8 cellular contexts compared by ENCODE assay signal in genomic region chr22:28441720-28442263, GRCh38.
DNase-seq lines count a peak whose midpoint lies in the region; ATAC-seq and TF ChIP-seq lines count a peak whose summit lies in the region.

No MANE protein-coding gene starts in this region.

- no peaks in the 10 kb centered on the region for H3K36me3 ChIP-seq in right atrium auricular region

- peaks cover 12% of the 10 kb centered on the region for H3K4me1 Mint-ChIP-seq in activated CD4-positive, alpha-beta memory T cell treated with anti-CD3 and anti-CD28 coated beads for 36 hours (ENCODE audit: low read depth)

- H3K27me3 Mint-ChIP-seq in activated CD4-positive, alpha-beta memory T cell treated with anti-CD3 and anti-CD28 coated beads for 36 hours: peaks cover 27% of the 10 kb centered on the region

- no peak for ATAC-seq in HG02759 (IDR thresholded peaks at IDR 0.05; ENCODE audit: unreplicated experiment)
- no peak for ATAC-seq in GM19467 (IDR thresholded peaks at IDR 0.05; ENCODE audit: unreplicated experiment)

- DNase-seq in EH (ENCODE audit: low read depth) (peak; percentile 38), right atrium auricular region (ENCODE audit: low spot score) (no peak), retinal pigment epithelial cell (ENCODE audit: low read depth) (no peak), NCI-H2227 treated with DMSO at 0.1 percent for 48 hours (lab: John Stamatoyannopoulos, UW) (no peak), NCI-H2196 (lab: John Stamatoyannopoulos, UW; ENCODE audit: unreplicated experiment) (no peak)
- no peak for DNase-seq in activated CD4-positive, alpha-beta memory T cell treated with anti-CD3 and anti-CD28 coated beads for 36 hours

- peak overlapping the region; percentile 69 to 76 for H3K27ac ChIP-seq in right atrium auricular region

- H3K27ac Mint-ChIP-seq in activated CD4-positive, alpha-beta memory T cell treated with anti-CD3 and anti-CD28 coated beads for 36 hours: no peak overlapping the region

- peak overlapping the region; percentile 52 to 64 for H3K4me3 ChIP-seq in right atrium auricular region
- H3K4me3 ChIP-seq in retinal pigment epithelial cell (ENCODE audit: low read length): peak overlapping the region; percentile 60

- H3K4me1 ChIP-seq in right atrium auricular region: peaks cover 0 to 20% of the 10 kb centered on the region in 2 donors

- no peaks in the 10 kb centered on the region for H3K36me3 Mint-ChIP-seq in activated CD4-positive, alpha-beta memory T cell treated with anti-CD3 and anti-CD28 coated beads for 36 hours

- peak overlapping the region; percentile 27 for H3K4me3 Mint-ChIP-seq in activated CD4-positive, alpha-beta memory T cell treated with anti-CD3 and anti-CD28 coated beads for 36 hours

- intact Hi-C loops in activated CD4-positive, alpha-beta memory T cell treated with anti-CD3 and anti-CD28 coated beads for 36 hours (cut with micrococcal nuclease): loop anchor here (5.0 kb wide), 2 partner anchors 69 to 559 kb away; no protein-coding TSS in a partner anchor

- TF ChIP-seq CTCF in right atrium auricular region (IDR thresholded peaks at IDR 0.05) (no peak), retinal pigment epithelial cell (conservative IDR thresholded peaks at IDR 0.05; ENCODE audit: low read depth, low read length) (no peak)

- POLR2A ChIA-PET in activated CD4-positive, alpha-beta memory T cell treated with anti-CD3 and anti-CD28 coated beads for 36 hours (lab: Charles Lee): no interaction called here

- H3K27me3 ChIP-seq in right atrium auricular region: no peaks in the 10 kb centered on the region

- CTCF ChIA-PET in activated CD4-positive, alpha-beta memory T cell treated with anti-CD3 and anti-CD28 coated beads for 36 hours (lab: Charles Lee): interaction anchor here (0.7 to 2.5 kb wide), 10 partner anchors 8 to 422 kb away, joined by 3 to 16 read pairs (median 4); no protein-coding TSS in a partner anchor

- H3K9me3 Mint-ChIP-seq in activated CD4-positive, alpha-beta memory T cell treated with anti-CD3 and anti-CD28 coated beads for 36 hours: no peaks in the 10 kb centered on the region

- no peaks in the 10 kb centered on the region for H3K9me3 ChIP-seq in right atrium auricular region
